Comparison of ENCODE assay signal across 2 cellular contexts in genomic region chr14:70812124-70812818, GRCh38.
TF ChIP-seq lines count a peak whose summit lies in the region.

No MANE protein-coding gene starts in this region.

TF ChIP-seq in HEK293, 187 proteins besides CTCF, POLR2A, EP300 and RAD21 (continued from another document):
- TF ChIP-seq ZSCAN5A (tag by site-specific recombination; IDR thresholded peaks at IDR 0.05) (no peak), ZNF341 (tag by site-specific recombination; IDR thresholded peaks at IDR 0.05; ENCODE audit: low read depth) (peak; percentile 94)

TF ChIP-seq in GM12878, 131 proteins besides CTCF, POLR2A, EP300 and RAD21 (continued from another document):
- TF ChIP-seq IRF3 (IDR thresholded peaks at IDR 0.05) (no peak), SMC3 (IDR thresholded peaks at IDR 0.05; ENCODE audit: borderline replicate concordance, low read length) (no peak), SUZ12 (IDR thresholded peaks at IDR 0.05; ENCODE audit: unreplicated experiment) (no peak), PAX8 (IDR thresholded peaks at IDR 0.05) (no peak), ATF3 (IDR thresholded peaks at IDR 0.05; ENCODE audit: borderline replicate concordance, extremely low read depth, low read depth, low read length) (no peak), MXI1 (IDR thresholded peaks at IDR 0.05; ENCODE audit: low read depth, low read length) (no peak), RBBP5 (conservative IDR thresholded peaks at IDR 0.05) (no peak), STAT1 (conservative IDR thresholded peaks at IDR 0.05) (no peak), TAF1 (IDR thresholded peaks at IDR 0.05; ENCODE audit: borderline replicate concordance, low read depth, low read length) (no peak), NR2F1 (conservative IDR thresholded peaks at IDR 0.05) (no peak), PML (IDR thresholded peaks at IDR 0.05; ENCODE audit: low read length) (no peak)
